Comparison of ENCODE assay signal across 8 cellular contexts in genomic region chr3:32684029-32684799, GRCh38. TPM values are rescaled to one million over a fixed set of nuclear protein-coding genes. Genes with fewer than 3 reads are reported as not detected.
DNase-seq lines count a peak whose midpoint lies in the region; ATAC-seq and TF ChIP-seq lines count a peak whose summit lies in the region.

No MANE protein-coding gene starts in this region.

- in situ Hi-C loops in GM23248 (cut with MboI) (no loop called here), ACHN (cut with HindIII; ENCODE audit: low pct_ligation_motif_present, low pct_unique_long_range_greater_than_20kb, low sequenced_read_pairs) (no loop called here)

- peaks cover 13% of the 10 kb centered on the region for H3K4me1 ChIP-seq in GM23248 (ENCODE audit: insufficient read depth)
- peaks cover 12 to 21% (median 14%) of the 10 kb centered on the region in 3 donors for H3K4me1 ChIP-seq in skeletal muscle tissue (ENCODE audit: control insufficient read depth in 3 of 3, insufficient read depth in 3 of 3, low read length in 3 of 3)

- peaks cover 7% of the 10 kb centered on the region for H3K36me3 Mint-ChIP-seq in T-helper 1 cell treated with Interleukin-12 subunit alpha and Interleukin-12 subunit beta and Interleukin-4 antibody, amounts not matched to agents 30 μg/mL and 1 μg/mL, for 36 hours (ENCODE audit: low read depth)

- ATAC-seq in HG02973 (IDR thresholded peaks at IDR 0.05; ENCODE audit: unreplicated experiment) = no peak

- H3K4me2 ChIP-seq in GM23248 (ENCODE audit: unreplicated experiment) = peak overlapping the region; percentile 64

- H3K36me3 ChIP-seq in GM23248 (ENCODE audit: low read depth) (no peaks in the 10 kb centered on the region), skeletal muscle tissue (ENCODE audit: control insufficient read depth in 3 of 3, insufficient read depth in 3 of 3, low read length in 3 of 3) (no peaks in the 10 kb centered on the region)

- no peaks in the 10 kb centered on the region for H3K27me3 ChIP-seq in GM23248 (replicated peaks; ENCODE audit: insufficient read depth)
- H3K27me3 ChIP-seq in skeletal muscle tissue (ENCODE audit: control insufficient read depth in 3 of 3, insufficient read depth in 3 of 3, low read length in 3 of 3) = no peaks in the 10 kb centered on the region

- H2AFZ ChIP-seq in GM23248 = peak overlapping the region; percentile 93

- H3K4me3 ChIP-seq in GM23248 (peak overlapping the region; percentile 74), foreskin fibroblast (ENCODE audit: low read depth in 1 of 2, low read length in 2 of 2) (peak overlapping the region; percentile 83 to 95), skeletal muscle tissue (ENCODE audit: low read length in 3 of 3) (peak overlapping the region; percentile 87 to 93 (median 88))

- 0 out of 2 replicates have a peak, but pooled peaks cover 3% of the 10 kb centered on the region for H3F3A ChIP-seq in GM23248 (ENCODE audit: insufficient read depth)

- POLR2A ChIA-PET in RWPE1 (lab: Yijun Ruan, JAX; ENCODE audit: low non-redundant PET) = no interaction called here

- CTCF ChIA-PET in RWPE1 (lab: Yijun Ruan, JAX) = interaction anchor here (0.7 kb wide), 2 partner anchors 98 to 298 kb away, joined by 3 read pairs; no protein-coding TSS in a partner anchor

- DNase-seq in GM23248 (no peak), foreskin fibroblast (no peak), ACHN (no peak), RWPE1 (ENCODE audit: low spot score) (no peak), NAMALWA (ENCODE audit: low spot score) (no peak)

- no peaks in the 10 kb centered on the region for H3K9me3 Mint-ChIP-seq in T-helper 1 cell treated with Interleukin-12 subunit alpha and Interleukin-12 subunit beta and Interleukin-4 antibody, amounts not matched to agents 30 μg/mL and 1 μg/mL, for 36 hours

- H3K79me2 ChIP-seq in GM23248 (ENCODE audit: insufficient read depth) = peaks cover 40% of the 10 kb centered on the region

- no peaks in the 10 kb centered on the region for H3K9me3 ChIP-seq in GM23248 (ENCODE audit: low read depth)
- no peaks in the 10 kb centered on the region for H3K9me3 ChIP-seq in skeletal muscle tissue (ENCODE audit: control insufficient read depth in 3 of 3, low read length in 3 of 3)

- H3K27me3 Mint-ChIP-seq in T-helper 1 cell treated with Interleukin-12 subunit alpha and Interleukin-12 subunit beta and Interleukin-4 antibody, amounts not matched to agents 30 μg/mL and 1 μg/mL, for 36 hours (ENCODE audit: low read depth) = peaks cover 4% of the 10 kb centered on the region

- H4K20me1 ChIP-seq in GM23248 (ENCODE audit: insufficient read depth) = no peaks in the 10 kb centered on the region

- peaks cover 26% of the 10 kb centered on the region for H3K4me1 Mint-ChIP-seq in T-helper 1 cell treated with Interleukin-12 subunit alpha and Interleukin-12 subunit beta and Interleukin-4 antibody, amounts not matched to agents 30 μg/mL and 1 μg/mL, for 36 hours (ENCODE audit: low read depth)

- H3K9me2 ChIP-seq in GM23248 (ENCODE audit: insufficient read depth) = no peaks in the 10 kb centered on the region

- 49 to 53% methylated on average over 4 of the region's 4 CpGs for WGBS in GM23248 (ENCODE audit: low coverage in 1 of 2, low lambda C conversion rate in 2 of 2, missing lambda C conversion rate in 2 of 2), 2 experiments

- H3K4me3 Mint-ChIP-seq in T-helper 1 cell treated with Interleukin-12 subunit alpha and Interleukin-12 subunit beta and Interleukin-4 antibody, amounts not matched to agents 30 μg/mL and 1 μg/mL, for 36 hours = peak overlapping the region; percentile 90

- H3K9ac ChIP-seq in GM23248 (peak overlapping the region; percentile 76), skeletal muscle tissue (ENCODE audit: low read depth in 1 of 3, low read length in 3 of 3) (peak overlapping the region; percentile 73 to 80 (median 77))

- peak overlapping the region; percentile 62 for H3K27ac ChIP-seq in GM23248
- peak overlapping the region; percentile 57 for H3K27ac ChIP-seq in skeletal muscle tissue (ENCODE audit: low read depth, low read length)
- no peak overlapping the region for H3K27ac ChIP-seq in RWPE1

- TF ChIP-seq CTCF in foreskin fibroblast (IDR thresholded peaks at IDR 0.05; ENCODE audit: low read depth, low read length) (no peak), RWPE1 (conservative IDR thresholded peaks at IDR 0.05; ENCODE audit: low read depth) (no peak)

- peak overlapping the region; percentile 86 for H3K27ac Mint-ChIP-seq in T-helper 1 cell treated with Interleukin-12 subunit alpha and Interleukin-12 subunit beta and Interleukin-4 antibody, amounts not matched to agents 30 μg/mL and 1 μg/mL, for 36 hours

RNA-seq across cellular contexts. Expression of gene CNOT10, which starts 0.8 kb away (rescaled TPM):
- total RNA-seq in GM23248 (2014; rRNA removed; shearing (Covaris generic)) = 13.0 and 19.5 TPM in 2 replicates
- 15.2 and 18.3 TPM in 2 replicates for polyA plus RNA-seq in GM23248 (2016; fragmentation: Nextera tagmentation; extraction: Ambion mirVana)
- 30.3 TPM for total RNA-seq in skeletal muscle tissue
